24 cellular contexts compared by ENCODE assay signal in genomic region chr1:19166066-19166465, GRCh38. TPM values are rescaled to one million over a fixed set of nuclear protein-coding genes. Genes with fewer than 3 reads are reported as not detected.
DNase-seq lines count a peak whose midpoint lies in the region; ATAC-seq and TF ChIP-seq lines count a peak whose summit lies in the region.
"Had no signal": no experiment of that assay in that cellular context is flagged by ENCODE, and none has a peak within 500 bp of the region (broad histone marks: within the 10 kb centered on the region; RNA-seq: fewer than 3 reads in every experiment).

No MANE protein-coding gene starts in this region.

- peaks cover 27 to 95% of the 10 kb centered on the region in 2 experiments for H3K36me3 ChIP-seq in mesenchymal stem cell (ENCODE audit: control insufficient read depth in 1 of 2, insufficient read depth in 2 of 2, low read depth in 1 of 2, low read length in 2 of 2)
- peaks cover 40 to 100% (median 66%) of the 10 kb centered on the region in 3 donors for H3K36me3 ChIP-seq in esophagus squamous epithelium
- peaks cover 95% of the 10 kb centered on the region for H3K36me3 ChIP-seq in MG63

- no peak overlapping the region for H4K8ac ChIP-seq in mesenchymal stem cell (ENCODE audit: low read length)

- no peak overlapping the region for H2BK120ac ChIP-seq in mesenchymal stem cell (ENCODE audit: low read depth, low read length)

- no peak overlapping the region for H2BK15ac ChIP-seq in mesenchymal stem cell (ENCODE audit: low read depth, poor library complexity, severe bottlenecking)

- H2AFZ ChIP-seq in mesenchymal stem cell (ENCODE audit: low read depth, low read length): no peak overlapping the region
- H2AFZ ChIP-seq: PC-9 had no signal

- H3K27ac ChIP-seq in mesenchymal stem cell (ENCODE audit: low read length, poor library complexity, severe bottlenecking) (peak overlapping the region; percentile 46), esophagus squamous epithelium (no peak overlapping the region)
- H3K27ac ChIP-seq: body of pancreas, C4-2B, left ventricle myocardium inferior, ovary, PC-9, suprapubic skin had no signal

- H3K27me3 ChIP-seq in mesenchymal stem cell (ENCODE audit: control insufficient read depth in 1 of 2, insufficient read depth in 1 of 2, low read length in 2 of 2) (no peaks in the 10 kb centered on the region), esophagus squamous epithelium (no peaks in the 10 kb centered on the region), MG63 (no peaks in the 10 kb centered on the region)
- H3K27me3 ChIP-seq: body of pancreas, ovary, suprapubic skin had no signal

- no peak for ATAC-seq in HG03460 (IDR thresholded peaks at IDR 0.05; ENCODE audit: unreplicated experiment)
- ATAC-seq: body of pancreas had no signal

- H4K91ac ChIP-seq in mesenchymal stem cell (ENCODE audit: low read length): no peak overlapping the region

- H3K9ac ChIP-seq in mesenchymal stem cell (ENCODE audit: low read length): peak overlapping the region; percentile 8

- H2BK12ac ChIP-seq in mesenchymal stem cell (ENCODE audit: low read length in 2 of 2): no peak overlapping the region

- TF ChIP-seq CTCF in esophagus squamous epithelium (IDR thresholded peaks at IDR 0.05): no peak

- H3K4me2 ChIP-seq in mesenchymal stem cell (ENCODE audit: low read length, poor library complexity, severe bottlenecking): no peak overlapping the region
- H3K4me2 ChIP-seq: PC-9 had no signal

- H3K79me1 ChIP-seq in mesenchymal stem cell (replicated peaks; ENCODE audit: low read length, poor library complexity, severe bottlenecking): peaks cover 10% of the 10 kb centered on the region

- intact Hi-C loops in esophagus squamous epithelium (cut with DNase I): no loop called here

- H3K4ac ChIP-seq in mesenchymal stem cell (ENCODE audit: low read depth in 1 of 2, low read length in 2 of 2): no peak overlapping the region

- H3K9me3 ChIP-seq in mesenchymal stem cell (ENCODE audit: control insufficient read depth, low read length): no peaks in the 10 kb centered on the region
- no peaks in the 10 kb centered on the region for H3K9me3 ChIP-seq in esophagus squamous epithelium
- no peaks in the 10 kb centered on the region for H3K9me3 ChIP-seq in MG63
- H3K9me3 ChIP-seq: body of pancreas, left ventricle myocardium inferior, ovary, suprapubic skin had no signal

- peak; percentile 33 for DNase-seq in EL
- peak; percentile 15 for DNase-seq in M059J (ENCODE audit: low read depth)
- DNase-seq in dermis blood vessel endothelial cell: peak; percentile 22
- DNase-seq in mesenchymal stem cell: no peak
- no peak for DNase-seq in esophagus squamous epithelium (lab: John Stamatoyannopoulos, UW)
- DNase-seq in MG63: no peak
- DNase-seq: activated CD4-positive, CD25-positive, alpha-beta regulatory T cell treated with anti-CD3 and anti-CD28 coated beads, Interleukin-2, amount 50 U/mL, for 72 hours; activated naive CD8-positive, alpha-beta T cell treated with anti-CD3 and anti-CD28 coated beads, Interleukin-2, amount 10 ng/mL, durations not matched to agents 7 days and 5 days; body of pancreas; Calu3; cerebellar nuclear complex; effector CD4-positive, alpha-beta T cell; erythroblast; left ventricle myocardium inferior; NCI-H1417; NCI-H510A; ovary; PC-9; Right ventricle myocardium superior; stimulated activated CD4-positive, alpha-beta T cell treated with anti-CD3 and anti-CD28 coated beads, Interleukin-4, amount 100 ng/mL, for 1 hour; stimulated activated naive B cell treated with anti-CD40 and anti-IgM and Interleukin-4, amounts not matched to agents 10 μg/mL and 1 μg/mL and 100 μg/mL, for 72 hours had no signal

- no peak overlapping the region for H2AK5ac ChIP-seq in mesenchymal stem cell (ENCODE audit: low read length, severe bottlenecking)

- no peak overlapping the region for H3K23ac ChIP-seq in mesenchymal stem cell (ENCODE audit: low read length in 2 of 2)

- H3K4me1 ChIP-seq in mesenchymal stem cell (ENCODE audit: control insufficient read depth, insufficient read depth, low read depth, low read length) (peaks cover 12% of the 10 kb centered on the region), esophagus squamous epithelium (peaks cover 0 to 12% (median 0%) of the 10 kb centered on the region in 3 donors)
- H3K4me1 ChIP-seq: body of pancreas, left ventricle myocardium inferior had no signal

- no peak for TF ChIP-seq POLR2A in esophagus squamous epithelium (IDR thresholded peaks at IDR 0.05)

- no peak overlapping the region for H2BK5ac ChIP-seq in mesenchymal stem cell (ENCODE audit: low read depth, low read length, poor library complexity, severe bottlenecking)

- H3K4me3 ChIP-seq in mesenchymal stem cell (ENCODE audit: insufficient read depth in 1 of 2, low read depth in 1 of 2, low read length in 2 of 2) (no peak overlapping the region), esophagus squamous epithelium (no peak overlapping the region), MG63 (no peak overlapping the region)
- H3K4me3 ChIP-seq: body of pancreas, left ventricle myocardium inferior, ovary, PC-9, suprapubic skin had no signal

- H3K14ac ChIP-seq in mesenchymal stem cell (ENCODE audit: low read length in 2 of 2): no peak overlapping the region

- WGBS in mesenchymal stem cell: 92% methylated on average over 3 of the region's 3 CpGs
- 75 to 83% methylated on average over 3 of the region's 3 CpGs for WGBS in esophagus squamous epithelium, 2 donors

- no peak overlapping the region for H3K18ac ChIP-seq in mesenchymal stem cell (ENCODE audit: low read depth in 1 of 2, low read length in 2 of 2)

RNA-seq across cellular contexts. Expression of gene UBR4, which starts 44.0 kb away (rescaled TPM):
- 40.0 and 86.1 TPM in 2 replicates for total RNA-seq in M059J (2014; rRNA removed; shearing (Covaris generic))
- total RNA-seq in dermis blood vessel endothelial cell: 95.1 and 172 TPM in 2 replicates
- 36.3 TPM for polyA plus RNA-seq in mesenchymal stem cell (2013, experiment 1 of 2)
- 31.6 TPM for polyA plus RNA-seq in mesenchymal stem cell (2013, experiment 2 of 2)
- 100 to 1,000 TPM in 1 of 4 donors, 10 to 100 TPM in 3; 52.4 to 121 (median 88.3) TPM for total RNA-seq in esophagus squamous epithelium
- total RNA-seq in MG63 (2014; rRNA removed; shearing (Covaris generic); ENCODE audit: low replicate concordance): 35.0 and 47.0 TPM in 2 replicates

Comparison
In these comparisons a context has a peak if more than half of its experiments do, and no peak if none do; other contexts are left out.
1. DNase-seq: peak in EL (single experiment), M059J (single experiment) and dermis blood vessel endothelial cell (single experiment); none in mesenchymal stem cell (single experiment), esophagus squamous epithelium (single experiment) and MG63 (single experiment).